ENCODE assay signal across 10 cellular contexts in genomic region chr10:26858707-26859034, GRCh38. TPM values are rescaled to one million over a fixed set of nuclear protein-coding genes. Genes with fewer than 3 reads are reported as not detected.
DNase-seq lines count a peak whose midpoint lies in the region; ATAC-seq and TF ChIP-seq lines count a peak whose summit lies in the region.
"Had no signal": no experiment of that assay in that cellular context is flagged by ENCODE, and none has a peak within 500 bp of the region (broad histone marks: within the 10 kb centered on the region; RNA-seq: fewer than 3 reads in every experiment).

No MANE protein-coding gene starts in this region.

- DNase-seq in activated T-cell treated with anti-CD3 and anti-CD28 coated beads, Interleukin-2, amount 50 U/mL, for 4 hours, result no peak
- no peak for DNase-seq in activated T-cell treated with anti-CD3 and anti-CD28 coated beads, Interleukin-2, amount 50 U/mL, for 1 hour
- no peak for DNase-seq in activated CD4-positive, alpha-beta memory T cell treated with anti-CD3 and anti-CD28 coated beads for 36 hours
- DNase-seq in glutamatergic neuron (no peak), testis (no peak)
- no peak for DNase-seq in activated effector memory CD4-positive, alpha-beta T cell treated with Interleukin-2 at 50 U/mL for 16 hours
- DNase-seq: activated CD4-positive, CD25-positive, alpha-beta regulatory T cell treated with anti-CD3 and anti-CD28 coated beads, Interleukin-2, amount 50 U/mL, for 72 hours; COR-L47 had no signal

- H3K27me3 ChIP-seq in testis, result no peaks in the 10 kb centered on the region

- no peaks in the 10 kb centered on the region for H3K9me3 Mint-ChIP-seq in activated T-cell treated with anti-CD3 and anti-CD28 coated beads, Interleukin-2, amount 50 U/mL, for 4 hours
- H3K9me3 Mint-ChIP-seq in activated CD4-positive, alpha-beta memory T cell treated with anti-CD3 and anti-CD28 coated beads for 36 hours, result no peaks in the 10 kb centered on the region
- peaks cover 4% of the 10 kb centered on the region for H3K9me3 Mint-ChIP-seq in glutamatergic neuron (ENCODE audit: unreplicated experiment)

- 10 to 12% methylated on average over 2 of the region's 2 CpGs for WGBS in testis, 2 donors

- peak overlapping the region; percentile 96 for H3K27ac Mint-ChIP-seq in activated CD4-positive, alpha-beta memory T cell treated with anti-CD3 and anti-CD28 coated beads for 36 hours
- H3K27ac Mint-ChIP-seq in glutamatergic neuron (ENCODE audit: unreplicated experiment), result no peak overlapping the region

- intact Hi-C loops in activated CD4-positive, alpha-beta memory T cell treated with anti-CD3 and anti-CD28 coated beads for 36 hours (cut with micrococcal nuclease), result no loop called here
- intact Hi-C loops in testis (cut with DNase I; ENCODE audit: low total_unique reads), result no loop called here

- H3K4me1 Mint-ChIP-seq in activated T-cell treated with anti-CD3 and anti-CD28 coated beads, Interleukin-2, amount 50 U/mL, for 4 hours (ENCODE audit: low read depth), result peaks cover 48% of the 10 kb centered on the region
- H3K4me1 Mint-ChIP-seq in activated CD4-positive, alpha-beta memory T cell treated with anti-CD3 and anti-CD28 coated beads for 36 hours (ENCODE audit: low read depth), result peaks cover 45% of the 10 kb centered on the region
- H3K4me1 Mint-ChIP-seq in glutamatergic neuron (ENCODE audit: low read depth, unreplicated experiment), result peaks cover 15% of the 10 kb centered on the region

- peak overlapping the region; percentile 99 for H3K4me3 Mint-ChIP-seq in activated T-cell treated with anti-CD3 and anti-CD28 coated beads, Interleukin-2, amount 50 U/mL, for 4 hours
- H3K4me3 Mint-ChIP-seq in activated CD4-positive, alpha-beta memory T cell treated with anti-CD3 and anti-CD28 coated beads for 36 hours, result peak overlapping the region; percentile 90
- peak overlapping the region; percentile 96 for H3K4me3 Mint-ChIP-seq in glutamatergic neuron (ENCODE audit: unreplicated experiment)

- peaks cover 6% of the 10 kb centered on the region for H3K36me3 Mint-ChIP-seq in activated T-cell treated with anti-CD3 and anti-CD28 coated beads, Interleukin-2, amount 50 U/mL, for 4 hours (ENCODE audit: insufficient read depth)
- H3K36me3 Mint-ChIP-seq in activated CD4-positive, alpha-beta memory T cell treated with anti-CD3 and anti-CD28 coated beads for 36 hours, result peaks cover 6% of the 10 kb centered on the region
- no peaks in the 10 kb centered on the region for H3K36me3 Mint-ChIP-seq in glutamatergic neuron (ENCODE audit: unreplicated experiment)

- H3K9me3 ChIP-seq in testis, result no peaks in the 10 kb centered on the region

- no peaks in the 10 kb centered on the region for H3K36me3 ChIP-seq in testis (ENCODE audit: low read depth, missing control alignments)

- peak overlapping the region; percentile 1 to 98 for H3K4me3 ChIP-seq in testis

- H3K27me3 Mint-ChIP-seq in activated T-cell treated with anti-CD3 and anti-CD28 coated beads, Interleukin-2, amount 50 U/mL, for 4 hours (ENCODE audit: low read depth), result no peaks in the 10 kb centered on the region
- no peaks in the 10 kb centered on the region for H3K27me3 Mint-ChIP-seq in activated CD4-positive, alpha-beta memory T cell treated with anti-CD3 and anti-CD28 coated beads for 36 hours
- H3K27me3 Mint-ChIP-seq in glutamatergic neuron (ENCODE audit: unreplicated experiment), result peaks cover 6% of the 10 kb centered on the region

- CTCF ChIA-PET in activated CD4-positive, alpha-beta memory T cell treated with anti-CD3 and anti-CD28 coated beads for 36 hours (lab: Charles Lee), result interaction anchor here (0.6 kb wide), 1 partner anchor 106 kb away, joined by 3 read pairs; no protein-coding TSS in a partner anchor

- POLR2A ChIA-PET in activated CD4-positive, alpha-beta memory T cell treated with anti-CD3 and anti-CD28 coated beads for 36 hours (lab: Charles Lee), result no interaction called here

- no peak for TF ChIP-seq POLR2A in testis (IDR thresholded peaks at IDR 0.05)

- no peak for TF ChIP-seq CTCF in glutamatergic neuron (IDR thresholded peaks at IDR 0.05; ENCODE audit: partially characterized antibody, unreplicated experiment)
- TF ChIP-seq CTCF in testis (IDR thresholded peaks at IDR 0.05), result no peak

- peak overlapping the region in 1 of 2 donors; percentile 95 for H3K27ac ChIP-seq in testis

- ATAC-seq in activated T-cell treated with anti-CD3 and anti-CD28 coated beads, Interleukin-2, amount 50 U/mL, for 4 hours, result no peak
- ATAC-seq in GM19328 (IDR thresholded peaks at IDR 0.05; ENCODE audit: unreplicated experiment) (no peak), GM21423 (IDR thresholded peaks at IDR 0.05; ENCODE audit: unreplicated experiment) (no peak)

- H3K4me1 ChIP-seq in testis, result peaks cover 6% of the 10 kb centered on the region

RNA-seq across cellular contexts. Expression of gene ABI1, which starts 2.1 kb away (rescaled TPM):
- total RNA-seq in activated T-cell treated with anti-CD3 and anti-CD28 coated beads, Interleukin-2, amount 50 U/mL, for 4 hours, result 10 to 100 TPM; 36.0 to 40.6 (median 39.1) TPM
- 10 to 100 TPM; 55.5 to 56.2 TPM for total RNA-seq in activated CD4-positive, alpha-beta memory T cell treated with anti-CD3 and anti-CD28 coated beads for 36 hours
- 37.3 TPM for total RNA-seq in glutamatergic neuron (ENCODE audit: unreplicated experiment)
- total RNA-seq in testis, result 10 to 100 TPM; 48.0 to 67.6 TPM
- polyA plus RNA-seq in testis (ENCODE audit: insufficient read depth, low read depth, low replicate concordance), result 34.6 TPM
